Comparison of ENCODE assay signal across 9 cellular contexts in genomic region chr1:160652065-160652641, GRCh38. TPM values are rescaled to one million over a fixed set of nuclear protein-coding genes. Genes with fewer than 3 reads are reported as not detected.
DNase-seq lines count a peak whose midpoint lies in the region; ATAC-seq and TF ChIP-seq lines count a peak whose summit lies in the region.
"Not testable (repeated sequence)": the region's sequence is repeated elsewhere in the genome, so short reads cannot be mapped to it uniquely, and the experiment has no call there.
"Had no signal": no experiment of that assay in that cellular context is flagged by ENCODE, and none has a peak within 500 bp of the region (broad histone marks: within the 10 kb centered on the region; RNA-seq: fewer than 3 reads in every experiment).

No MANE protein-coding gene starts in this region.

- H3K9me3 Mint-ChIP-seq in GM23338; activated naive CD4-positive, alpha-beta T cell treated with anti-CD3 and anti-CD28 coated beads for 36 hours; memory B cell: not testable (repeated sequence)

- H3K27ac ChIP-seq in GM23338 (ENCODE audit: low read depth) = peak overlapping the region; percentile 78
- not testable (repeated sequence) for H3K27ac ChIP-seq in esophagus muscularis mucosa (replicated peaks in 1 of 4)
- peak overlapping the region; percentile 92 for H3K27ac ChIP-seq in thymus (ENCODE audit: low read depth)

- not testable (repeated sequence) for H2AFZ ChIP-seq in GM23338

- peak; percentile 74 for DNase-seq in DMS53 treated with DMSO at 0.1 percent for 48 hours (lab: John Stamatoyannopoulos, UW; ENCODE audit: unreplicated experiment)
- DNase-seq in GM23338 (ENCODE audit: low spot score) = peak; percentile 79
- DNase-seq in NCI-H2029 treated with DMSO at 0.1 percent for 48 hours (lab: John Stamatoyannopoulos, UW) = peak; percentile 31
- DNase-seq in activated naive CD4-positive, alpha-beta T cell treated with anti-CD3 and anti-CD28 coated beads for 36 hours; memory B cell (ENCODE audit: low spot score in 2 of 2): not testable (repeated sequence)
- peak; percentile 37 for DNase-seq in esophagus muscularis mucosa (ENCODE audit: extremely low spot score)

- H3K79me2 ChIP-seq in GM23338 (replicated peaks; ENCODE audit: insufficient read depth) = not testable (repeated sequence)

- peaks cover 23% of the 10 kb centered on the region for H3K9me2 ChIP-seq in GM23338 (ENCODE audit: insufficient read depth)

- peak; percentile 43 for TF ChIP-seq POLR2A in Raji (IDR thresholded peaks at IDR 0.05; ENCODE audit: insufficient read depth, low read depth, low read length)
- TF ChIP-seq POLR2A in esophagus muscularis mucosa (IDR thresholded peaks at IDR 0.05; ENCODE audit: low read depth) = not testable (repeated sequence)

- intact Hi-C loops in activated naive CD4-positive, alpha-beta T cell treated with anti-CD3 and anti-CD28 coated beads for 36 hours (cut with micrococcal nuclease); esophagus muscularis mucosa (cut with DNase I): not testable (repeated sequence)

- not testable (repeated sequence) for H3K27me3 Mint-ChIP-seq in GM23338 (ENCODE audit: insufficient read depth, low read depth, poor library complexity); activated naive CD4-positive, alpha-beta T cell treated with anti-CD3 and anti-CD28 coated beads for 36 hours (ENCODE audit: low read depth); memory B cell

- not testable (repeated sequence) for H4K20me1 ChIP-seq in GM23338 (replicated peaks; ENCODE audit: insufficient read depth)

- not testable (repeated sequence) for H3K4me3 Mint-ChIP-seq in GM23338; activated naive CD4-positive, alpha-beta T cell treated with anti-CD3 and anti-CD28 coated beads for 36 hours
- H3K4me3 Mint-ChIP-seq in memory B cell = peak overlapping the region; percentile 71

- CTCF ChIA-PET in activated naive CD4-positive, alpha-beta T cell treated with anti-CD3 and anti-CD28 coated beads for 36 hours (lab: Charles Lee) = interaction anchor here (0.5 to 1.0 kb wide), 3 partner anchors 19 to 29 kb away, joined by 3 to 4 read pairs (median 3); no protein-coding TSS in a partner anchor

- H3K4me2 ChIP-seq in GM23338 = peak overlapping the region; percentile 56; the same call in 1 of the 2 replicates

- not testable (repeated sequence) for H3K36me3 ChIP-seq in GM23338 (ENCODE audit: insufficient read depth); esophagus muscularis mucosa; thymus (ENCODE audit: control insufficient read depth, insufficient read depth)

- not testable (repeated sequence) for H3K27me3 ChIP-seq in GM23338 (ENCODE audit: insufficient read depth); esophagus muscularis mucosa; thymus (ENCODE audit: control insufficient read depth, insufficient read depth)

- H3K4me1 Mint-ChIP-seq in GM23338 = peaks cover 32% of the 10 kb centered on the region
- H3K4me1 Mint-ChIP-seq in activated naive CD4-positive, alpha-beta T cell treated with anti-CD3 and anti-CD28 coated beads for 36 hours (ENCODE audit: low read depth) = peaks cover 84% of the 10 kb centered on the region
- peaks cover 61% of the 10 kb centered on the region for H3K4me1 Mint-ChIP-seq in memory B cell

- H3K36me3 Mint-ChIP-seq in GM23338 (ENCODE audit: low read depth); memory B cell: not testable (repeated sequence)
- H3K36me3 Mint-ChIP-seq in activated naive CD4-positive, alpha-beta T cell treated with anti-CD3 and anti-CD28 coated beads for 36 hours (ENCODE audit: low read depth) = peaks cover 10% of the 10 kb centered on the region

- H3K27ac Mint-ChIP-seq in GM23338 (peak overlapping the region; percentile 62; the same call in 1 of the 2 replicates), memory B cell (peak overlapping the region; percentile 77)
- H3K27ac Mint-ChIP-seq in activated naive CD4-positive, alpha-beta T cell treated with anti-CD3 and anti-CD28 coated beads for 36 hours = peak overlapping the region; percentile 26

- TF ChIP-seq EP300 in esophagus muscularis mucosa (IDR thresholded peaks at IDR 0.05) = not testable (repeated sequence)

- not testable (repeated sequence) for TF ChIP-seq CTCF in GM23338 (conservative IDR thresholded peaks at IDR 0.05; ENCODE audit: low read depth in 2 of 2); esophagus muscularis mucosa (IDR thresholded peaks at IDR 0.05)

- not testable (repeated sequence) for H3K9me3 ChIP-seq in esophagus muscularis mucosa; thymus (ENCODE audit: control insufficient read depth)

- 28% methylated on average over 7 of the region's 8 CpGs for WGBS in esophagus muscularis mucosa
- 25% methylated on average over 8 of the region's 8 CpGs for WGBS in thymus

- peak; percentile 43 for ATAC-seq in GM23338
- ATAC-seq in memory B cell (ENCODE audit: low read depth) = not testable (repeated sequence)

- H3F3A ChIP-seq in GM23338 (replicated peaks; ENCODE audit: low read depth) = not testable (repeated sequence)

- not testable (repeated sequence) for H3K4me3 ChIP-seq in GM23338; esophagus muscularis mucosa; thymus (ENCODE audit: low read length)

- peaks cover 25% of the 10 kb centered on the region for H3K4me1 ChIP-seq in GM23338 (ENCODE audit: insufficient read depth)
- not testable (repeated sequence) for H3K4me1 ChIP-seq in esophagus muscularis mucosa
- H3K4me1 ChIP-seq in thymus (ENCODE audit: control insufficient read depth, insufficient read depth, low read length) = peaks cover 53% of the 10 kb centered on the region

TF ChIP-seq in GM23338, 12 proteins besides CTCF, POLR2A, EP300 and RAD21 (continues in another document):
- TF ChIP-seq ZNF114 (CRISPR knock-in tag; IDR thresholded peaks at IDR 0.05) = peak; percentile 27; the same call in 1 of the 2 replicates

RNA-seq across cellular contexts. Expression of gene SLAMF1, which starts 5.3 kb away (rescaled TPM):
- total RNA-seq in GM23338 (2014; rRNA removed; shearing (Covaris generic)) = not detected in 2 replicates
- not detected in 2 replicates for polyA plus RNA-seq in GM23338 (2016; fragmentation: Nextera tagmentation; extraction: Ambion mirVana)
- 100 to 1,000 TPM; 101 to 112 TPM for total RNA-seq in activated naive CD4-positive, alpha-beta T cell treated with anti-CD3 and anti-CD28 coated beads for 36 hours
- 1 to 10 TPM in 2 of 4 donors, under 1 TPM in 2; 0.57 to 5.0 (median 0.95) TPM for total RNA-seq in esophagus muscularis mucosa
- 115 TPM for polyA plus RNA-seq in thymus
- total RNA-seq: IMR-90 had no signal
- polyA plus RNA-seq: IMR-90 had no signal

RNA-seq across cellular contexts. Expression of gene CD48, which starts 59.5 kb away (rescaled TPM):
- 0.45 TPM in 1 of 2 replicates, not detected in the other for total RNA-seq in GM23338 (2014; rRNA removed; shearing (Covaris generic))
- polyA plus RNA-seq in GM23338 (2016; fragmentation: Nextera tagmentation; extraction: Ambion mirVana) (0.34 and 0.43 TPM in 2 replicates), thymus (157 TPM)
- total RNA-seq in activated naive CD4-positive, alpha-beta T cell treated with anti-CD3 and anti-CD28 coated beads for 36 hours = 100 to 1,000 TPM; 338 to 340 TPM
- total RNA-seq in esophagus muscularis mucosa = 10 to 100 TPM in 1 of 4 donors, 1 to 10 TPM in 3; 1.1 to 14.6 (median 2.6) TPM
- total RNA-seq: IMR-90 had no signal
- polyA plus RNA-seq: IMR-90 had no signal

Comparison
In these comparisons a context has a peak if more than half of its experiments do, and no peak if none do; other contexts are left out.
1. H3K27ac Mint-ChIP-seq: peak in every context shown above with its lines; median percentile 77 in memory B cell; 62 in GM23338; 26 in activated naive CD4-positive, alpha-beta T cell treated with anti-CD3 and anti-CD28 coated beads for 36 hours.
2. RNA of gene SLAMF1, which starts 5.3 kb away (total RNA-seq): 101 to 112 TPM in activated naive CD4-positive, alpha-beta T cell treated with anti-CD3 and anti-CD28 coated beads for 36 hours; 0.57 to 5.0 TPM in esophagus muscularis mucosa and not detected in GM23338; every median in the first group is over 10 times any median in the second.
3. RNA of gene CD48, which starts 59.5 kb away (total RNA-seq): 338 to 340 TPM in activated naive CD4-positive, alpha-beta T cell treated with anti-CD3 and anti-CD28 coated beads for 36 hours; 1.1 to 14.6 TPM in esophagus muscularis mucosa and 0.45 TPM in GM23338; every median in the first group is over 10 times any median in the second.